8 cellular contexts compared by ENCODE assay signal in genomic region chr1:112707217-112708001, GRCh38. TPM values are rescaled to one million over a fixed set of nuclear protein-coding genes. Genes with fewer than 3 reads are reported as not detected.
A peak's percentile ranks its signal among the peaks of the same experiment; 100 is the strongest.
DNase-seq lines count a peak whose midpoint lies in the region; ATAC-seq and TF ChIP-seq lines count a peak whose summit lies in the region.

No MANE protein-coding gene starts in this region.

- H3K27ac Mint-ChIP-seq in T-helper 2 cell treated with Interferon-gamma antibody and Interleukin-4, amounts not matched to agents 5 μg/mL and 100 μg/mL, for 36 hours = peak overlapping the region; percentile 65

- in situ Hi-C loops in astrocyte of the cerebellum (cut with HindIII; ENCODE audit: low sequenced_read_pairs) = no loop called here

- no peaks in the 10 kb centered on the region for H3K36me3 ChIP-seq in hepatocyte (replicated peaks; ENCODE audit: insufficient read depth, low read depth)

- peaks cover 26% of the 10 kb centered on the region for H3K4me1 ChIP-seq in hepatocyte (ENCODE audit: insufficient read depth)

- H3K36me3 Mint-ChIP-seq in T-helper 2 cell treated with Interferon-gamma antibody and Interleukin-4, amounts not matched to agents 5 μg/mL and 100 μg/mL, for 36 hours (ENCODE audit: low read depth) = peaks cover 8% of the 10 kb centered on the region

- H3K27me3 ChIP-seq in hepatocyte = no peaks in the 10 kb centered on the region

- H2AFZ ChIP-seq in hepatocyte = peak overlapping the region; percentile 68

- peaks cover 17% of the 10 kb centered on the region for H3K27me3 Mint-ChIP-seq in T-helper 2 cell treated with Interferon-gamma antibody and Interleukin-4, amounts not matched to agents 5 μg/mL and 100 μg/mL, for 36 hours (ENCODE audit: low read depth)

- peak overlapping the region; percentile 87 for H3K4me3 Mint-ChIP-seq in T-helper 2 cell treated with Interferon-gamma antibody and Interleukin-4, amounts not matched to agents 5 μg/mL and 100 μg/mL, for 36 hours

- H3K4me3 ChIP-seq in astrocyte of the cerebellum (ENCODE audit: low read depth, low read length) = peak overlapping the region; percentile 92
- H3K4me3 ChIP-seq in hepatocyte = peak overlapping the region; percentile 100

- TF ChIP-seq CTCF in astrocyte of the cerebellum (IDR thresholded peaks at IDR 0.05; ENCODE audit: low read depth, low read length, missing control alignments) (peak; percentile 91), hepatocyte (IDR thresholded peaks at IDR 0.05; ENCODE audit: poor library complexity) (peak; percentile 98)

- H3K79me2 ChIP-seq in hepatocyte = peaks cover 36% of the 10 kb centered on the region

- DNase-seq in NCI-H524 (lab: John Stamatoyannopoulos, UW) (peak; percentile 52 to 72), NCI-H524 treated with DMSO at 0.1 percent for 48 hours (lab: John Stamatoyannopoulos, UW) (no peak), NCI-H128 (lab: John Stamatoyannopoulos, UW; ENCODE audit: unreplicated experiment) (peak; percentile 61), astrocyte of the cerebellum (ENCODE audit: low read depth) (peak; percentile 60), hepatocyte (ENCODE audit: low spot score) (peak; percentile 96), pulmonary artery endothelial cell (ENCODE audit: low read depth, low spot score) (peak; percentile 64)
- peak; percentile 72 for DNase-seq in T-helper 2 cell treated with Interferon-gamma antibody and Interleukin-4, amounts not matched to agents 5 μg/mL and 100 μg/mL, for 36 hours (ENCODE audit: low spot score)

- H3K4me2 ChIP-seq in hepatocyte = peak overlapping the region; percentile 81

- WGBS in hepatocyte (ENCODE audit: low lambda C conversion rate, missing lambda C conversion rate) = 9% methylated on average over 26 of the region's 43 CpGs

- peak overlapping the region; percentile 97 for H3K27ac ChIP-seq in hepatocyte

- H3K9me3 ChIP-seq in hepatocyte (ENCODE audit: low read depth) = no peaks in the 10 kb centered on the region

- H4K20me1 ChIP-seq in hepatocyte (ENCODE audit: insufficient read depth, poor library complexity, severe bottlenecking) = peaks cover 3% of the 10 kb centered on the region

- no peaks in the 10 kb centered on the region for H3K9me2 ChIP-seq in hepatocyte (replicated peaks; ENCODE audit: insufficient read depth)

- peak; percentile 74 for ATAC-seq in HG02798 (IDR thresholded peaks at IDR 0.05; ENCODE audit: poor library complexity, unreplicated experiment)

- H3K4me1 Mint-ChIP-seq in T-helper 2 cell treated with Interferon-gamma antibody and Interleukin-4, amounts not matched to agents 5 μg/mL and 100 μg/mL, for 36 hours (ENCODE audit: low read depth) = peaks cover 37% of the 10 kb centered on the region

- H3K9me3 Mint-ChIP-seq in T-helper 2 cell treated with Interferon-gamma antibody and Interleukin-4, amounts not matched to agents 5 μg/mL and 100 μg/mL, for 36 hours = no peaks in the 10 kb centered on the region

RNA-seq across cellular contexts. Expression of gene RHOC, which starts 0.5 kb away (rescaled TPM):
- total RNA-seq in hepatocyte (340 and 354 TPM in 2 replicates), pulmonary artery endothelial cell (919 and 1,091 TPM in 2 replicates)
- polyA plus RNA-seq in hepatocyte = 610 and 612 TPM in 2 replicates

RNA-seq across cellular contexts. Expression of gene PPM1J, which starts 7.7 kb away (rescaled TPM):
- total RNA-seq in hepatocyte (0.72 and 0.93 TPM in 2 replicates), pulmonary artery endothelial cell (0.81 and 1.8 TPM in 2 replicates)
- 1.8 and 1.9 TPM in 2 replicates for polyA plus RNA-seq in hepatocyte

RNA-seq across cellular contexts. Expression of gene MOV10, which starts 33.0 kb away (rescaled TPM):
- 87.7 and 98.2 TPM in 2 replicates for total RNA-seq in hepatocyte
- 133 and 135 TPM in 2 replicates for polyA plus RNA-seq in hepatocyte
- total RNA-seq in pulmonary artery endothelial cell = 40.8 and 60.3 TPM in 2 replicates
